In genomic region chrX:11408783-11409182, GRCh38 we compare ENCODE assay signal across 31 cellular contexts.
"Had no signal": no experiment of that assay in that cellular context is flagged by ENCODE, and none has a peak within 500 bp of the region (broad histone marks: within the 10 kb centered on the region; RNA-seq: fewer than 3 reads in every experiment).

No MANE protein-coding gene starts in this region.

- ATAC-seq: naive thymus-derived CD8-positive, alpha-beta T cell; natural killer cell treated with Interleukin-12 subunit alpha and Interleukin-12 subunit beta and Interleukin-15 and Interleukin-18, amount 100 ng/mL, for 72 hours; psoas muscle; right cardiac atrium; right lobe of liver; stimulated activated effector memory CD8-positive, alpha-beta T cell treated with anti-CD3 and anti-CD28 coated beads, Interleukin-12 subunit alpha, Interleukin-12 subunit beta, amount 100 ng/mL, for 72 hours; stimulated activated naive CD8-positive, alpha-beta T cell treated with anti-CD3 and anti-CD28 coated beads, Interleukin-15, amount 100 ng/mL, for 72 hours; stimulated activated naive CD8-positive, alpha-beta T cell treated with anti-CD3 and anti-CD28 coated beads, Interleukin-15, Interleukin-2, amounts not matched to agents 100 U/mL and 50 U/mL, for 24 hours; upper lobe of right lung had no signal

- H3K4me1 ChIP-seq: parathyroid adenoma, psoas muscle, right lobe of liver, suprapubic skin, testis, transverse colon, upper lobe of right lung, uterus had no signal

- FAIRE-seq: small intestine had no signal

- H3K36me3 ChIP-seq: neutrophil, ovary, right lobe of liver, sigmoid colon, suprapubic skin, tibial artery, transverse colon, upper lobe of right lung, uterus had no signal

- H2AFZ ChIP-seq: parathyroid adenoma had no signal

- DNase-seq: naive thymus-derived CD8-positive, alpha-beta T cell; nephron progenitor cell; nucleus accumbens; ovary; posterior cingulate gyrus; psoas muscle; right cardiac atrium; right lobe of liver; sigmoid colon; small intestine; stimulated activated CD4-positive, alpha-beta T cell treated with anti-CD3 and anti-CD28 coated beads, Interleukin-15, amount 100 ng/mL, for 24 hours; stimulated activated CD4-positive, alpha-beta T cell treated with anti-CD3 and anti-CD28 coated beads, Interleukin-2, amount 100 ng/mL, for 24 hours; stimulated activated CD4-positive, alpha-beta T cell treated with anti-CD3 and anti-CD28 coated beads, Interleukin-2, amount 100 ng/mL, for 48 hours; stimulated activated CD4-positive, alpha-beta T cell treated with anti-CD3 and anti-CD28 coated beads, Interleukin-4, amount 100 ng/mL, for 24 hours; stimulated activated naive CD4-positive, alpha-beta T cell; stimulated activated naive CD8-positive, alpha-beta T cell treated with anti-CD3 and anti-CD28 coated beads, Interleukin-15, amount 100 ng/mL, for 72 hours; stimulated activated naive CD8-positive, alpha-beta T cell treated with anti-CD3 and anti-CD28 coated beads, Interleukin-15, Interleukin-2, amounts not matched to agents 100 U/mL and 50 U/mL, for 24 hours; substantia nigra; testis; tibial artery; transverse colon; upper lobe of right lung; uterus had no signal

- H3K4me1 Mint-ChIP-seq: naive thymus-derived CD8-positive, alpha-beta T cell; nephron progenitor cell; neural crest cell; stimulated activated effector memory CD8-positive, alpha-beta T cell treated with anti-CD3 and anti-CD28 coated beads, Interleukin-12 subunit alpha, Interleukin-12 subunit beta, amount 100 ng/mL, for 72 hours; stimulated activated naive CD8-positive, alpha-beta T cell treated with anti-CD3 and anti-CD28 coated beads, Interleukin-15, amount 100 ng/mL, for 72 hours had no signal

- H3K27me3 Mint-ChIP-seq: progenitor cell of endocrine pancreas; stimulated activated naive CD8-positive, alpha-beta T cell treated with anti-CD3 and anti-CD28 coated beads, Interleukin-15, amount 100 ng/mL, for 72 hours; type B pancreatic cell had no signal

- H3K4me3 ChIP-seq: ovary, psoas muscle, right lobe of liver, sigmoid colon, suprapubic skin, testis, tibial artery, transverse colon, upper lobe of right lung, uterus had no signal

- H3K4me3 Mint-ChIP-seq: naive thymus-derived CD8-positive, alpha-beta T cell; natural killer cell treated with Interleukin-12 subunit alpha and Interleukin-12 subunit beta and Interleukin-15 and Interleukin-18, amount 100 ng/mL, for 72 hours; nephron progenitor cell; neural crest cell; stimulated activated effector memory CD8-positive, alpha-beta T cell treated with anti-CD3 and anti-CD28 coated beads, Interleukin-12 subunit alpha, Interleukin-12 subunit beta, amount 100 ng/mL, for 72 hours; stimulated activated naive CD8-positive, alpha-beta T cell treated with anti-CD3 and anti-CD28 coated beads, Interleukin-15, amount 100 ng/mL, for 72 hours; type B pancreatic cell had no signal

- H3K9me3 ChIP-seq: neutrophil, ovary, psoas muscle, right lobe of liver, sigmoid colon, suprapubic skin, testis, tibial artery, transverse colon, upper lobe of right lung, uterus had no signal

- H3K27ac ChIP-seq: neutrophil, ovary, parathyroid adenoma, psoas muscle, right lobe of liver, suprapubic skin, testis, tibial artery, transverse colon, upper lobe of right lung, uterus had no signal

- H3K27me3 ChIP-seq: neutrophil, ovary, right lobe of liver, sigmoid colon, suprapubic skin, testis, tibial artery, transverse colon, upper lobe of right lung, uterus had no signal

- H3K9me3 Mint-ChIP-seq: natural killer cell treated with Interleukin-12 subunit alpha and Interleukin-12 subunit beta and Interleukin-15 and Interleukin-18, amount 100 ng/mL, for 72 hours; stimulated activated effector memory CD8-positive, alpha-beta T cell treated with anti-CD3 and anti-CD28 coated beads, Interleukin-12 subunit alpha, Interleukin-12 subunit beta, amount 100 ng/mL, for 72 hours; stimulated activated naive CD8-positive, alpha-beta T cell treated with anti-CD3 and anti-CD28 coated beads, Interleukin-15, amount 100 ng/mL, for 72 hours had no signal

- H3K9ac ChIP-seq: parathyroid adenoma had no signal

- H3K27ac Mint-ChIP-seq: naive thymus-derived CD8-positive, alpha-beta T cell; natural killer cell treated with Interleukin-12 subunit alpha and Interleukin-12 subunit beta and Interleukin-15 and Interleukin-18, amount 100 ng/mL, for 72 hours; nephron progenitor cell; progenitor cell of endocrine pancreas; stimulated activated effector memory CD8-positive, alpha-beta T cell treated with anti-CD3 and anti-CD28 coated beads, Interleukin-12 subunit alpha, Interleukin-12 subunit beta, amount 100 ng/mL, for 72 hours; stimulated activated naive CD8-positive, alpha-beta T cell treated with anti-CD3 and anti-CD28 coated beads, Interleukin-15, amount 100 ng/mL, for 72 hours; type B pancreatic cell had no signal

- H3K36me3 Mint-ChIP-seq: naive thymus-derived CD8-positive, alpha-beta T cell; natural killer cell treated with Interleukin-12 subunit alpha and Interleukin-12 subunit beta and Interleukin-15 and Interleukin-18, amount 100 ng/mL, for 72 hours; stimulated activated effector memory CD8-positive, alpha-beta T cell treated with anti-CD3 and anti-CD28 coated beads, Interleukin-12 subunit alpha, Interleukin-12 subunit beta, amount 100 ng/mL, for 72 hours; type B pancreatic cell had no signal

- H3K79me2 ChIP-seq: parathyroid adenoma had no signal
